ENCODE assay signal across 29 cellular contexts in the genomic region with DNA sequence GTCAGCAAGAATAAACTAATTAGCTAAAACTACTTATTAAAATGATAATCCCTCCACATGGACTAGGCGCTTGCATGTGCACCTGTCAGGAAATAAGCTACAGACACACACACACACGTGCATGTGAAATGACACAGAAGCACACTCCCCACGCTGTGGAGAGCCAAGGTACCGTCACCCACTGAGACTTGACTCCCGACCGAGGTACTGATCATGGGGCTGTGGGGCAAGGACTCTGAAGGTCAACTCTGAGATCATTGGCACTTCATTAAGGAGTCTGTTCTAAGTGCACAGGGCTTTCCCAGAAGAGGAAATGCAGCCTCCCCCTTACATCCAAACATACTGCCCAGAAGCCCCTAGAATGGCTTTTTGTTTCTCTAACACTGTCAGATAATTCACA.
"Had no signal": no experiment of that assay in that cellular context is flagged by ENCODE, and none has a peak within 500 bp of the region (broad histone marks: within the 10 kb centered on the region; RNA-seq: fewer than 3 reads in every experiment).

No MANE protein-coding gene starts in this region.

- H3K27ac ChIP-seq: adrenal gland, body of pancreas, colonic mucosa, epithelial cell of prostate, esophagus squamous epithelium, gastroesophageal sphincter, WERI-Rb-1 had no signal

- H3K36me3 ChIP-seq: adrenal gland, colonic mucosa, esophagus squamous epithelium, gastroesophageal sphincter, WERI-Rb-1 had no signal

- H3K4me3 ChIP-seq: adrenal gland, body of pancreas, colonic mucosa, esophagus squamous epithelium, gastroesophageal sphincter had no signal

- DNase-seq: activated B cell treated with CpG ODN at 0.5 μM for 24 hours; activated CD4-positive, alpha-beta memory T cell treated with anti-CD3 and anti-CD28 coated beads for 36 hours; activated CD4-positive, alpha-beta T cell treated with anti-CD3 and anti-CD28 coated beads for 48 hours; activated CD8-positive, alpha-beta memory T cell treated with anti-CD3 and anti-CD28 coated beads, Interleukin-2, amount 10 ng/mL, durations not matched to agents 7 days and 5 days; activated CD8-positive, alpha-beta memory T cell treated with anti-CD3 and anti-CD28 coated beads, Interleukin-2, amount 50 U/mL, for 4 hours; activated CD8-positive, alpha-beta T cell treated with anti-CD3 and anti-CD28 coated beads, Interleukin-2, amount 10 ng/mL, durations not matched to agents 7 days and 5 days; activated effector memory CD4-positive, alpha-beta T cell treated with anti-CD3 and anti-CD28 coated beads, Interleukin-2, amount 50 U/mL, for 16 hours; activated naive CD4-positive, alpha-beta T cell treated with anti-CD3 and anti-CD28 coated beads for 36 hours; activated naive CD8-positive, alpha-beta T cell treated with anti-CD3 and anti-CD28 coated beads for 36 hours; activated naive CD8-positive, alpha-beta T cell treated with anti-CD3 and anti-CD28 coated beads, Interleukin-2, amount 50 U/mL, for 24 hours; activated T-cell treated with anti-CD3 and anti-CD28 coated beads, Interleukin-2, amount 50 U/mL, for 1 hour; activated T-cell treated with anti-CD3 and anti-CD28 coated beads, Interleukin-2, amount 50 U/mL, for 48 hours; adrenal gland; amygdala; aorta; body of pancreas; central memory CD4-positive, alpha-beta T cell; cerebellar nuclear complex; colonic mucosa; effector CD8-positive, alpha-beta T cell; esophagus squamous epithelium; foreskin melanocyte; T-helper 1 cell; T-helper 17 cell; T1000; WERI-Rb-1 had no signal

- ATAC-seq: activated CD4-positive, CD25-positive, alpha-beta regulatory T cell treated with anti-CD3 and anti-CD28 coated beads, Interleukin-2, amount 50 U/mL, for 24 hours; activated CD8-positive, alpha-beta memory T cell treated with anti-CD3 and anti-CD28 coated beads, Interleukin-2, amount 10 ng/mL, durations not matched to agents 7 days and 5 days; activated CD8-positive, alpha-beta T cell treated with anti-CD3 and anti-CD28 coated beads, Interleukin-2, amount 10 ng/mL, durations not matched to agents 7 days and 5 days; activated naive CD8-positive, alpha-beta T cell treated with anti-CD3 and anti-CD28 coated beads, Interleukin-2, amount 50 U/mL, for 24 hours; body of pancreas; gastroesophageal sphincter; T-helper 17 cell had no signal

- H3K9me3 ChIP-seq: adrenal gland, body of pancreas, colonic mucosa, esophagus squamous epithelium had no signal

- H3K4me1 ChIP-seq: adrenal gland, body of pancreas, colonic mucosa had no signal

- H3K27me3 ChIP-seq: adrenal gland, body of pancreas, colonic mucosa, esophagus squamous epithelium had no signal
